In the genomic region with DNA sequence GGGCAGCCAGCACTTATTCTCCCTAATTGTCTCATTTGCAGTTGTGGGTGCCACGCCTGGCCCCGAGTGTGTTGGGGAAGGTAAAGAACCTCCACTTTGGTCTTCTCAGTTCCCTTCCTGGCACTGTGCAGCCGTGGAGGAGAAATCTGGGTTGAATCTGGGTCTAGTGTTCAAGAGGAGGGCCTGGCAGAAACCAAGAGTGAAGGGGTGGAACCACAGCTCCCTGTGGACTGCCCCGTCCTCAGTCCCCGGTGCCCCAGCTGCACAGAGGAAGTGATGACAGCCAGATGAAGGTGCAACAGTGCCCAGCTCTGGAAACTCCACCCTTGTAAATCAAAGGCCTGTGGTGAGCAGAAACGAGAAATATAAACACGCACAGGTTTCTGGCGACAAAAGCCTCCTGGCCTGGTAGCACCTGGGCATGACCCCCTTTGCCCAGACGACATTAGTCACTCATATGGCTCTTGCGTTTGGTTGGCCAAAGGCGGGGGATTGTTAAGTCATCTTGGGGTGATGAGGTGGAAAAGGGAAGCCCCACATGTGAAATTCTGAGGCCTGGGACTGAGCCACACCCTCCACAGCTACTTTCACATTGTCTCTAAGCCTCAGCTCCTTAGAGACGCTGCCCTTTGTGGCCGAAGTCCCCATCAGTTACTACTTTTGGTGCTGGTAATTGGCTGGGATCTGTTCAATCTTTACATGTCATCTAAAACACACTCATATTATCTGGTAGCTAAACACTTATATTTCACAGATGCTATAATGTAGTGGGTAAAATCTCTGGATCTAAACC, we compare ENCODE assay signal across 8 cellular contexts.
A peak's percentile ranks its signal among the peaks of the same experiment; 100 is the strongest.
DNase-seq lines count a peak whose midpoint lies in the region; ATAC-seq lines count a peak whose summit lies in the region.

No MANE protein-coding gene starts in this region.

- no peak overlapping the region for H3K4me3 ChIP-seq in ACC112 (ENCODE audit: low read depth, low read length)

- H2AFZ ChIP-seq in ACC112 (ENCODE audit: low read length, unreplicated experiment): no peak overlapping the region

- no peaks in the 10 kb centered on the region for H3K27me3 ChIP-seq in ACC112 (ENCODE audit: insufficient read depth, low read length)

- H3K4me1 ChIP-seq in ACC112 (ENCODE audit: control insufficient read depth, insufficient read depth, low read length, unreplicated experiment): peaks cover 42% of the 10 kb centered on the region

- peaks cover 33% of the 10 kb centered on the region for H3K79me2 ChIP-seq in ACC112 (ENCODE audit: control insufficient read depth, insufficient read depth, low read length, unreplicated experiment)

- H3K36me3 ChIP-seq in ACC112 (ENCODE audit: insufficient read depth, low read length): no peaks in the 10 kb centered on the region

- ATAC-seq in GM19452 (IDR thresholded peaks at IDR 0.05; ENCODE audit: unreplicated experiment) (peak; percentile 53), HG03520 (IDR thresholded peaks at IDR 0.05; ENCODE audit: unreplicated experiment) (peak; percentile 49)

- H3K27ac ChIP-seq in ACC112 (ENCODE audit: low read depth, low read length) (peak overlapping the region; percentile 61; the same call in 1 of the 2 replicates), epithelial cell of prostate (peak overlapping the region; percentile 22)

- peak; percentile 87 for DNase-seq in activated CD4-positive, alpha-beta T cell treated with anti-CD3 and anti-CD28 coated beads, Interleukin-2, amount 50 U/mL, for 1 hour
- DNase-seq in epithelial cell of prostate (ENCODE audit: low read depth, low spot score) (peak; percentile 20), NCI-H2081 treated with DMSO at 0.1 percent for 48 hours (lab: John Stamatoyannopoulos, UW) (no peak), islet precursor cell (no peak)
- peak; percentile 81 to 91 for DNase-seq in stimulated activated CD4-positive, alpha-beta T cell treated with anti-CD3 and anti-CD28 coated beads, Interleukin-15, amount 100 ng/mL, for 48 hours (ENCODE audit: low read depth in 2 of 2)

Comparison
In these comparisons a context has a peak if more than half of its experiments do, and no peak if none do; other contexts are left out.
1. DNase-seq: peak in activated CD4-positive, alpha-beta T cell treated with anti-CD3 and anti-CD28 coated beads, Interleukin-2, amount 50 U/mL, for 1 hour (single experiment), epithelial cell of prostate (single experiment) and stimulated activated CD4-positive, alpha-beta T cell treated with anti-CD3 and anti-CD28 coated beads, Interleukin-15, amount 100 ng/mL, for 48 hours (2 of 2); none in NCI-H2081 treated with DMSO at 0.1 percent for 48 hours (single experiment) and islet precursor cell (single experiment).